ENCODE assay signal across 9 cellular contexts in the genomic region with DNA sequence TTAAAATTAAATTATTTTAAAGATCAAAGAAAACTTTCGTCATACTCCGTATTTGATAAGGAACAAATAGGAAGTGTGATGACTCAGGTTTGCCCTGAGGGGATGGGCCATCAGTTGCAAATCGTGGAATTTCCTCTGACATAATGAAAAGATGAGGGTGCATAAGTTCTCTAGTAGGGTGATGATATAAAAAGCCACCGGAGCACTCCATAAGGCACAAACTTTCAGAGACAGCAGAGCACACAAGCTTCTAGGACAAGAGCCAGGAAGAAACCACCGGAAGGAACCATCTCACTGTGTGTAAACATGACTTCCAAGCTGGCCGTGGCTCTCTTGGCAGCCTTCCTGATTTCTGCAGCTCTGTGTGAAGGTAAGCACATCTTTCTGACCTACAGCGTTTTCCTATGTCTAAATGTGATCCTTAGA. TPM values are rescaled to one million over a fixed set of nuclear protein-coding genes. Genes with fewer than 3 reads are reported as not detected.
DNase-seq lines count a peak whose midpoint lies in the region; ATAC-seq and TF ChIP-seq lines count a peak whose summit lies in the region.
"Had no signal": no experiment of that assay in that cellular context is flagged by ENCODE, and none has a peak within 500 bp of the region (broad histone marks: within the 10 kb centered on the region; RNA-seq: fewer than 3 reads in every experiment).

Gene CXCL8, plus strand, starts transcription at position 217 of the 426 bp plus-strand sequence. Its CDS starts 90 bp downstream, at position 307.

- H3K27ac ChIP-seq in gastroesophageal sphincter: no peak within 1 kb of the TSS
- peak within 1 kb of the TSS in 3 of 4 donors; percentile 40 to 46 (median 43) for H3K27ac ChIP-seq in sigmoid colon

- no peak within 1 kb of the TSS for H3K4me3 Mint-ChIP-seq in progenitor cell of endocrine pancreas (ENCODE audit: low read depth)
- no peak within 1 kb of the TSS for H3K4me3 Mint-ChIP-seq in stimulated activated memory B cell treated with anti-CD40 and anti-IgM and Interleukin-4, amounts not matched to agents 10 μg/mL and 1 μg/mL and 100 μg/mL, for 72 hours
- H3K4me3 Mint-ChIP-seq: IgD-negative memory B cell had no signal

- 20 to 23% methylated on average over 7 of the region's 7 CpGs for WGBS in gastroesophageal sphincter (ENCODE audit: low coverage in 1 of 2), 2 donors
- 2 to 10% methylated on average over 7 of the region's 7 CpGs for WGBS in sigmoid colon, 2 donors

- H3K4me1 Mint-ChIP-seq in progenitor cell of endocrine pancreas (ENCODE audit: low read depth): peaks cover 1% of the 10 kb centered on the region
- H3K4me1 Mint-ChIP-seq in stimulated activated memory B cell treated with anti-CD40 and anti-IgM and Interleukin-4, amounts not matched to agents 10 μg/mL and 1 μg/mL and 100 μg/mL, for 72 hours: no peaks in the 10 kb centered on the region
- H3K4me1 Mint-ChIP-seq: IgD-negative memory B cell had no signal

- no peaks in the 10 kb centered on the region for H3K27me3 ChIP-seq in gastroesophageal sphincter
- H3K27me3 ChIP-seq in sigmoid colon: no peaks in the 10 kb centered on the region

- peaks cover 8% of the 10 kb centered on the region for H3K9me3 Mint-ChIP-seq in progenitor cell of endocrine pancreas (ENCODE audit: low read depth)
- peaks cover 3% of the 10 kb centered on the region for H3K9me3 Mint-ChIP-seq in stimulated activated memory B cell treated with anti-CD40 and anti-IgM and Interleukin-4, amounts not matched to agents 10 μg/mL and 1 μg/mL and 100 μg/mL, for 72 hours

- TF ChIP-seq POLR2A in gastroesophageal sphincter (IDR thresholded peaks at IDR 0.05): no peak
- no peak for TF ChIP-seq POLR2A in sigmoid colon (IDR thresholded peaks at IDR 0.05)

- H3K27ac Mint-ChIP-seq in progenitor cell of endocrine pancreas: no peak within 1 kb of the TSS
- H3K27ac Mint-ChIP-seq in stimulated activated memory B cell treated with anti-CD40 and anti-IgM and Interleukin-4, amounts not matched to agents 10 μg/mL and 1 μg/mL and 100 μg/mL, for 72 hours: no peak within 1 kb of the TSS
- H3K27ac Mint-ChIP-seq: IgD-negative memory B cell had no signal

- no peaks in the 10 kb centered on the region for H3K27me3 Mint-ChIP-seq in progenitor cell of endocrine pancreas
- no peaks in the 10 kb centered on the region for H3K27me3 Mint-ChIP-seq in stimulated activated memory B cell treated with anti-CD40 and anti-IgM and Interleukin-4, amounts not matched to agents 10 μg/mL and 1 μg/mL and 100 μg/mL, for 72 hours

- DNase-seq in GM04503 (ENCODE audit: low read depth) (peak; percentile 51), Kasumi-1 (lab: John Stamatoyannopoulos, UW) (peak; percentile 97 to 98), SKM-1 treated with dmso at 0.1 percent for 144 hours (lab: John Stamatoyannopoulos, UW; ENCODE audit: unreplicated experiment) (peak; percentile 75), sigmoid colon (peak; percentile 88), progenitor cell of endocrine pancreas (ENCODE audit: low spot score, unreplicated experiment) (no peak), NAMALWA (ENCODE audit: low spot score) (no peak)

- peaks cover 1% of the 10 kb centered on the region for H3K36me3 Mint-ChIP-seq in progenitor cell of endocrine pancreas (ENCODE audit: insufficient read depth)
- H3K36me3 Mint-ChIP-seq in stimulated activated memory B cell treated with anti-CD40 and anti-IgM and Interleukin-4, amounts not matched to agents 10 μg/mL and 1 μg/mL and 100 μg/mL, for 72 hours: no peaks in the 10 kb centered on the region
- H3K36me3 Mint-ChIP-seq: IgD-negative memory B cell had no signal

- no peaks in the 10 kb centered on the region for H3K36me3 ChIP-seq in gastroesophageal sphincter
- no peaks in the 10 kb centered on the region for H3K36me3 ChIP-seq in sigmoid colon

- intact Hi-C loops in sigmoid colon (cut with DNase I): no loop called here

- H3K4me1 ChIP-seq in gastroesophageal sphincter: peaks cover 0 to 6% (median 0%) of the 10 kb centered on the region in 3 donors
- peaks cover 0 to 29% (median 18%) of the 10 kb centered on the region in 4 donors for H3K4me1 ChIP-seq in sigmoid colon

- no peak within 1 kb of the TSS for H3K4me3 ChIP-seq in gastroesophageal sphincter
- no peak within 1 kb of the TSS for H3K4me3 ChIP-seq in sigmoid colon

- TF ChIP-seq EP300 in gastroesophageal sphincter (IDR thresholded peaks at IDR 0.05): no peak
- TF ChIP-seq EP300 in sigmoid colon (IDR thresholded peaks at IDR 0.05): peak in 1 of 4 donors; percentile 28

- no peak for TF ChIP-seq CTCF in gastroesophageal sphincter (IDR thresholded peaks at IDR 0.05)
- TF ChIP-seq CTCF in sigmoid colon (IDR thresholded peaks at IDR 0.05): no peak
- no peak for TF ChIP-seq CTCF in progenitor cell of endocrine pancreas (IDR thresholded peaks at IDR 0.05; ENCODE audit: unreplicated experiment)

- ATAC-seq in gastroesophageal sphincter: peak; percentile 69
- ATAC-seq in stimulated activated memory B cell treated with anti-CD40 and anti-IgM and Interleukin-4, amounts not matched to agents 10 μg/mL and 1 μg/mL and 100 μg/mL, for 72 hours: no peak

- peaks cover 0 to 6% (median 0%) of the 10 kb centered on the region in 3 donors for H3K9me3 ChIP-seq in gastroesophageal sphincter
- no peaks in the 10 kb centered on the region for H3K9me3 ChIP-seq in sigmoid colon

RNA-seq across cellular contexts. Expression of gene CXCL8, which starts in this region (rescaled TPM):
- 1 to 10 TPM in 2 of 4 donors, under 1 TPM in 1, not detected in 1; 0.62 to 1.9 (median 1.2) TPM for total RNA-seq in gastroesophageal sphincter
- 1 to 10 TPM in 1 of 4 donors, under 1 TPM in 2, not detected in 1; 0.36 to 3.4 (median 0.66) TPM for total RNA-seq in sigmoid colon
- polyA plus RNA-seq in sigmoid colon: 100 to 1,000 TPM in 1 of 3 donors, 10 to 100 TPM in 2; 12.6 to 109 (median 13.4) TPM
- 0.84 and 1.1 TPM in 2 replicates for total RNA-seq in progenitor cell of endocrine pancreas

Comparison
In these comparisons a context has a peak if more than half of its experiments do, and no peak if none do; other contexts are left out.
1. DNase-seq: peak in GM04503 (single experiment), Kasumi-1 (2 of 2), SKM-1 treated with dmso at 0.1 percent for 144 hours (single experiment) and sigmoid colon (single experiment); none in progenitor cell of endocrine pancreas (single experiment) and NAMALWA (single experiment).
2. H3K27ac ChIP-seq: peak in sigmoid colon (3 of 4); none in gastroesophageal sphincter (0 of 4).